In the genomic region with DNA sequence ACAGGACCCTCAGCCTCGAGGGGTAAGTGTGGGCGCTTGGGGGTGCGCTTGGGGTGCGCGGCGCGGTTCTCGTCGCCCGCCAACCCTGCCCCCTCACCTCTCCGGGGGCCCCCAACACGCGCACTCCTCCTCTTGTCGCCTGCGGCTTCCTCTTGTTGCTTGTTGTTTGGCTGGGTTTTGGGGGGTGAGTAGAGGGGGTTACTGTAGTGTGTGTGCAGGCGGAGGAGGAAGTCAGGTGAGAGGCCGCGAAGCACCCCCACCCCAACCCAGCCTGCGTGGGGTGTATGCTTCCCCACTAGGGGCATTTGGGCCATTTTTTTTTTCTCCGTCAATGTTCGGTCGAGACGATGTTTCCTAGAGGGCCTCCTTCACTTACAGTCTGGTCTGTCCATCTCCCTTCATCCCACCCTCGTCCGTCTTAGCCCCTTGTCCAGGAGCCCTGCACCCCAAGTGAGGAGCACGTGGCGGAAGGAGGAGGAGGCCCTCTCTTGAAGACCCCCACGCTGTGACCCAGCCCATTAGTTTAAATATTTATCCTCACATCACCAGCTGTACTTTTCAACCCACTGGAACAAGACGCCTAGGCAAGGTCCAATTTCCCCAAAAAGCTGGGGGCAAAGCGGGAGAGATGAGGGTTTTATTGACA, we compare ENCODE assay signal across 8 cellular contexts. TPM values are rescaled to one million over a fixed set of nuclear protein-coding genes. Genes with fewer than 3 reads are reported as not detected.
DNase-seq lines count a peak whose midpoint lies in the region; ATAC-seq and TF ChIP-seq lines count a peak whose summit lies in the region.

No MANE protein-coding gene starts in this region.

- H3K27me3 ChIP-seq in H7 (ENCODE audit: control insufficient read depth, insufficient read depth, low read length) = peaks cover 43% of the 10 kb centered on the region
- peaks cover 22% of the 10 kb centered on the region for H3K27me3 ChIP-seq in Panc1 (ENCODE audit: control insufficient read depth, insufficient read depth, low read length)
- H3K27me3 ChIP-seq in iPS-20b (ENCODE audit: insufficient read depth, low read length) = peaks cover 46% of the 10 kb centered on the region

- DNase-seq in COLO668 (lab: John Stamatoyannopoulos, UW; ENCODE audit: unreplicated experiment) (peak; percentile 42), H7 (no peak), Panc1 (ENCODE audit: low read depth, low spot score) (no peak), NCI-H1694 treated with DMSO at 0.1 percent for 48 hours (lab: John Stamatoyannopoulos, UW) (no peak), DMS153 (lab: John Stamatoyannopoulos, UW) (no peak)
- DNase-seq in activated gamma-delta T cell treated with anti-CD3 and anti-CD28 coated beads, Interleukin-2, amount 50 U/mL, for 16 hours (ENCODE audit: low read depth) = peak; percentile 70
- DNase-seq in stimulated activated CD4-positive, alpha-beta T cell treated with anti-CD3 and anti-CD28 coated beads, Interleukin-1b, Interleukin-23, amount 100 ng/mL, for 1 hour (ENCODE audit: low read depth in 2 of 2) = peak; percentile 33 to 54

- H3K27ac ChIP-seq in Panc1 (ENCODE audit: low read length) (no peak overlapping the region), iPS-20b (ENCODE audit: low read length) (no peak overlapping the region)

- POLR2A ChIA-PET in Panc1 (lab: Charles Lee) = no interaction called here

- H3K36me3 ChIP-seq in H7 (replicated peaks; ENCODE audit: control insufficient read depth, insufficient read depth, low read length) (no peaks in the 10 kb centered on the region), Panc1 (ENCODE audit: control insufficient read depth, insufficient read depth, low read length) (no peaks in the 10 kb centered on the region), iPS-20b (ENCODE audit: insufficient read depth, low read depth, low read length) (no peaks in the 10 kb centered on the region)

- peak overlapping the region; percentile 63 for H3K4me3 ChIP-seq in H7 (ENCODE audit: insufficient read depth, low read depth, low read length)
- H3K4me3 ChIP-seq in Panc1 (ENCODE audit: low read depth in 2 of 2, low read length in 2 of 2) = no peak overlapping the region; a peak in 1 of 4 replicates
- peak overlapping the region; percentile 78 for H3K4me3 ChIP-seq in iPS-20b (ENCODE audit: low read length)

- CTCF ChIA-PET in Panc1 (lab: Charles Lee) = interaction anchor here (0.5 kb wide), 1 partner anchor 56 kb away, joined by 3 read pairs; no protein-coding TSS in a partner anchor

- peak; percentile 33 for TF ChIP-seq CTCF in Panc1 (IDR thresholded peaks at IDR 0.05)

- in situ Hi-C loops in Panc1 (cut with HindIII; ENCODE audit: low pct_unique_long_range_greater_than_20kb, low sequenced_read_pairs) = no loop called here

- peak overlapping the region; percentile 80; the same call in 1 of the 2 replicates for H3K9ac ChIP-seq in iPS-20b (ENCODE audit: low read depth, low read length)

- H3K4me1 ChIP-seq in Panc1 (ENCODE audit: control insufficient read depth, insufficient read depth, low read length) (no peaks in the 10 kb centered on the region), iPS-20b (ENCODE audit: insufficient read depth, low read length) (peaks cover 11% of the 10 kb centered on the region; the same call in 1 of the 2 replicates)

- BruUV-seq in Panc1 (replicated peaks; lab: Mats Ljungman, UMichigan) = no TSS peak

- no peak for ATAC-seq in Panc1

- H3K9me3 ChIP-seq in Panc1 (ENCODE audit: control insufficient read depth, insufficient read depth, low read depth, low read length) (no peaks in the 10 kb centered on the region), iPS-20b (ENCODE audit: insufficient read depth, low read depth, low read length) (peaks cover 7% of the 10 kb centered on the region; the same call in 1 of the 2 replicates)

- intact Hi-C loops in Panc1 (cut with micrococcal nuclease; ENCODE audit: unreplicated experiment) = no loop called here

RNA-seq across cellular contexts. Expression of a gene that starts 20.4 kb away (rescaled TPM):
- 7.5 and 8.9 TPM in 2 replicates for total RNA-seq in H7 (2014; rRNA removed; shearing (Covaris generic))
- total RNA-seq in Panc1 (2021; ENCODE audit: unreplicated experiment) = 0.31 TPM
- not detected for polyA plus RNA-seq in Panc1 (2012; ENCODE audit: insufficient read length)

Comparison
In these comparisons a context has a peak if more than half of its experiments do, and no peak if none do; other contexts are left out.
1. DNase-seq: peak in COLO668 (single experiment), activated gamma-delta T cell treated with anti-CD3 and anti-CD28 coated beads, Interleukin-2, amount 50 U/mL, for 16 hours (single experiment) and stimulated activated CD4-positive, alpha-beta T cell treated with anti-CD3 and anti-CD28 coated beads, Interleukin-1b, Interleukin-23, amount 100 ng/mL, for 1 hour (2 of 2); none in H7 (single experiment), Panc1 (single experiment), NCI-H1694 treated with DMSO at 0.1 percent for 48 hours (single experiment) and DMS153 (single experiment).
2. H3K4me3 ChIP-seq: peak in H7 (single experiment) and iPS-20b (single experiment); none in Panc1 (0 of 2).